ENCODE assay signal across 8 cellular contexts in genomic region chr2:219029829-219030165, GRCh38. TPM values are rescaled to one million over a fixed set of nuclear protein-coding genes. Genes with fewer than 3 reads are reported as not detected.
A peak's percentile ranks its signal among the peaks of the same experiment; 100 is the strongest.
DNase-seq lines count a peak whose midpoint lies in the region; ATAC-seq, FAIRE-seq and TF ChIP-seq lines count a peak whose summit lies in the region.

No MANE protein-coding gene starts in this region.

- H2AFZ ChIP-seq in hepatocyte, result no peak overlapping the region

- H4K20me1 ChIP-seq in hepatocyte (ENCODE audit: insufficient read depth, poor library complexity, severe bottlenecking), result no peaks in the 10 kb centered on the region

- H3K27me3 ChIP-seq in HAP-1 (ENCODE audit: low read depth) (peaks cover 11% of the 10 kb centered on the region; the same call in 1 of the 2 replicates), ascending aorta (no peaks in the 10 kb centered on the region), hepatocyte (peaks cover 14% of the 10 kb centered on the region), small intestine (ENCODE audit: control insufficient read depth in 2 of 2, insufficient read depth in 2 of 2, low read length in 2 of 2) (peaks cover 0 to 3% of the 10 kb centered on the region in 2 donors)

- WGBS in hepatocyte (ENCODE audit: low lambda C conversion rate, missing lambda C conversion rate), result 52% methylated on average over 9 of the region's 9 CpGs
- 34 to 43% (median 35%) methylated on average over 9 of the region's 9 CpGs for WGBS in small intestine, 3 donors

- intact Hi-C loops in ascending aorta (cut with DNase I), result loop anchor here (1.0 kb wide), 1 partner anchor 124 kb away; no protein-coding TSS in a partner anchor

- no peaks in the 10 kb centered on the region for H3K79me2 ChIP-seq in hepatocyte

- in situ Hi-C loops in HAP-1 (cut with MboI; ENCODE audit: low sequenced_read_pairs), result loop anchor here (5.0 kb wide), 1 partner anchor 123 kb away; no protein-coding TSS in a partner anchor

- ATAC-seq in HG02763 (IDR thresholded peaks at IDR 0.05; ENCODE audit: unreplicated experiment), result no peak

- DNase-seq in Daoy (ENCODE audit: low read depth), result peak; percentile 79
- DNase-seq in HAP-1 (ENCODE audit: low spot score in 2 of 2), result peak; percentile 66 to 86
- peak; percentile 46 for DNase-seq in NCI-H128 (lab: John Stamatoyannopoulos, UW; ENCODE audit: unreplicated experiment)
- DNase-seq in T-helper 22 cell (ENCODE audit: low read depth), result peak; percentile 51
- peak in 1 of 2 donors; percentile 84 for DNase-seq in ascending aorta (ENCODE audit: low spot score in 2 of 2)
- peak; percentile 90 for DNase-seq in hepatocyte (ENCODE audit: low spot score)
- peak; percentile 84 for DNase-seq in small intestine

- no peak for FAIRE-seq in small intestine (lab: Jason Lieb, UNC)

- H3K4me2 ChIP-seq in hepatocyte, result no peak overlapping the region

- H3K4me1 ChIP-seq in HAP-1, result no peaks in the 10 kb centered on the region
- no peaks in the 10 kb centered on the region for H3K4me1 ChIP-seq in ascending aorta
- H3K4me1 ChIP-seq in hepatocyte (ENCODE audit: insufficient read depth), result no peaks in the 10 kb centered on the region
- no peaks in the 10 kb centered on the region for H3K4me1 ChIP-seq in small intestine (ENCODE audit: control insufficient read depth in 2 of 2, insufficient read depth in 1 of 2, low read depth in 1 of 2, low read length in 1 of 2)

- H3K4me3 ChIP-seq in HAP-1, result no peak overlapping the region
- no peak overlapping the region for H3K4me3 ChIP-seq in ascending aorta
- H3K4me3 ChIP-seq in hepatocyte, result no peak overlapping the region
- H3K4me3 ChIP-seq in small intestine (ENCODE audit: low read depth in 1 of 2, low read length in 2 of 2), result no peak overlapping the region

- H3K36me3 ChIP-seq in HAP-1 (replicated peaks), result no peaks in the 10 kb centered on the region
- no peaks in the 10 kb centered on the region for H3K36me3 ChIP-seq in ascending aorta
- H3K36me3 ChIP-seq in hepatocyte (replicated peaks; ENCODE audit: insufficient read depth, low read depth), result no peaks in the 10 kb centered on the region
- no peaks in the 10 kb centered on the region for H3K36me3 ChIP-seq in small intestine (ENCODE audit: control insufficient read depth in 2 of 2, insufficient read depth in 2 of 2, low read length in 2 of 2)

- no peaks in the 10 kb centered on the region for H3K9me3 ChIP-seq in HAP-1
- no peaks in the 10 kb centered on the region for H3K9me3 ChIP-seq in ascending aorta
- H3K9me3 ChIP-seq in hepatocyte (ENCODE audit: low read depth), result no peaks in the 10 kb centered on the region
- H3K9me3 ChIP-seq in small intestine (ENCODE audit: control insufficient read depth, low read depth), result no peaks in the 10 kb centered on the region

- H3K9me2 ChIP-seq in hepatocyte (replicated peaks; ENCODE audit: insufficient read depth), result no peaks in the 10 kb centered on the region

- peak; percentile 85 to 96 (median 96) for TF ChIP-seq CTCF in ascending aorta (IDR thresholded peaks at IDR 0.05)
- TF ChIP-seq CTCF in hepatocyte (IDR thresholded peaks at IDR 0.05; ENCODE audit: poor library complexity), result peak; percentile 89

- H3K27ac ChIP-seq in ascending aorta (no peak overlapping the region), hepatocyte (no peak overlapping the region), small intestine (ENCODE audit: low read depth in 1 of 2, low read length in 1 of 2) (no peak overlapping the region)

RNA-seq across cellular contexts. Expression of gene CFAP65, which starts 11.5 kb away (rescaled TPM):
- 0.11 TPM in 1 of 2 replicates, not detected in the other for total RNA-seq in Daoy (2014; rRNA removed; shearing (Covaris generic))
- total RNA-seq in ascending aorta (not detected), hepatocyte (0.03 and 0.12 TPM in 2 replicates)
- polyA plus RNA-seq in hepatocyte (0.05 and 0.06 TPM in 2 replicates), small intestine (1 to 10 TPM in 1 of 3 donors, under 1 TPM in 1, not detected in 1; 0.06 to 1.1 TPM)

RNA-seq across cellular contexts. Expression of gene IHH, which starts 30.9 kb away (rescaled TPM):
- total RNA-seq in Daoy (2014; rRNA removed; shearing (Covaris generic)), result not detected in 2 replicates
- total RNA-seq in ascending aorta, result not detected
- total RNA-seq in hepatocyte, result 23.0 and 23.1 TPM in 2 replicates
- 27.7 and 36.3 TPM in 2 replicates for polyA plus RNA-seq in hepatocyte
- 10 to 100 TPM; 13.5 to 29.2 (median 29.1) TPM for polyA plus RNA-seq in small intestine

RNA-seq across cellular contexts. Expression of gene CRYBA2, which starts 36.6 kb away (rescaled TPM):
- total RNA-seq in Daoy (2014; rRNA removed; shearing (Covaris generic)), result 2.2 and 4.3 TPM in 2 replicates
- not detected for total RNA-seq in ascending aorta
- 0.90 TPM in 1 of 2 replicates, not detected in the other for total RNA-seq in hepatocyte
- polyA plus RNA-seq in hepatocyte, result not detected in 2 replicates
- 1 to 10 TPM; 1.3 to 5.4 (median 3.8) TPM for polyA plus RNA-seq in small intestine

RNA-seq across cellular contexts. Expression of gene FEV, which starts 44.8 kb away (rescaled TPM):
- total RNA-seq in Daoy (2014; rRNA removed; shearing (Covaris generic)), result 0.34 TPM in 1 of 2 replicates, not detected in the other
- total RNA-seq in ascending aorta (not detected), hepatocyte (0.70 TPM in 1 of 2 replicates, not detected in the other)
- polyA plus RNA-seq in hepatocyte (0.58 and 2.1 TPM in 2 replicates), small intestine (1 to 10 TPM; 2.9 to 5.7 (median 3.1) TPM)

Comparison
In these comparisons a context has a peak if more than half of its experiments do, and no peak if none do; other contexts are left out.
1. RNA of gene IHH, which starts 30.9 kb away (total RNA-seq): 23.0 to 23.1 TPM in hepatocyte; not detected in Daoy and not detected in ascending aorta (single experiment); every median in the first group is over 10 times any median in the second.